Comparison of ENCODE assay signal across 8 cellular contexts in the genomic region with DNA sequence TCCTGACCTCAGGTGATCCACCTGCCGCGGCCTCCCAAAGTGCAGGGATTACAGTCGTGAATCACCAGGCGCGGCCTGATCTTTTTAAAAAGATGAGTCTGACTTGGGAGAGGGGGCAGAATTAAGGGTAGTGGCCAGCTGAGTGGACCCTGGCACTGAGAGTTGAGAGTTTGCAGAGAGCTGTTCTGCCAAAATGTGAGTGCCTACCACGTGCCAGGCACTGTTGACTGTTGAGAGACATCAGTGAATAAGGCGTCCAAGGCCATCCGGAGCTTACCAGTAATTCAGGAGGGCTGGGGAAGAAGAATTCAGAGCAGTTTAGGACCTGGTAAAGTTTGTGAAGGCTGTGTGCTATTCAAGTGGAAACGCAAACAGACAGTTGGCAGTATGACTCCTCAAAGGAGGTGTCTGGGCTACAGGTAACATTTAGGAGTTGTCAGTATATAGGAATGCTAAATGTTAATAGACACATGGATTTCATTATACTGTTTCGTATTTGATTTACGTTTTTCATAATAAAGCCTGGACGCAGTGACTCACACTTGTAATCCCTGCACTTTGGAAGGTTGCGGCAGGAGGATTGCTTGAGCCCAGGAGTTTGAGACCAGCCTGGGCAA. TPM values are rescaled to one million over a fixed set of nuclear protein-coding genes. Genes with fewer than 3 reads are reported as not detected.
DNase-seq lines count a peak whose midpoint lies in the region; ATAC-seq lines count a peak whose summit lies in the region.

No MANE protein-coding gene starts in this region.

- H3K4me3 ChIP-seq in right cardiac atrium (ENCODE audit: low read length) (no peak overlapping the region), subcutaneous abdominal adipose tissue (ENCODE audit: low read depth in 1 of 5, low read length in 5 of 5) (peak overlapping the region in 1 of 5 donors; percentile 73)

- DNase-seq in T-helper 1 cell = no peak
- DNase-seq in activated naive CD8-positive, alpha-beta T cell treated with anti-CD3 and anti-CD28 coated beads for 36 hours = no peak
- peak; percentile 26 to 65 (median 61) for DNase-seq in right cardiac atrium
- no peak for DNase-seq in CD1c-positive myeloid dendritic cell (ENCODE audit: extremely low spot score)
- DNase-seq in stimulated activated CD4-positive, alpha-beta T cell treated with anti-CD3 and anti-CD28 coated beads, Interleukin-15, amount 100 ng/mL, for 24 hours = no peak

- H3K9me3 ChIP-seq in right cardiac atrium (ENCODE audit: control insufficient read depth, low read length) = no peaks in the 10 kb centered on the region
- H3K9me3 ChIP-seq in subcutaneous abdominal adipose tissue (ENCODE audit: control insufficient read depth in 5 of 5, low read length in 5 of 5) = no peaks in the 10 kb centered on the region

- H3K9me3 Mint-ChIP-seq in T-helper 1 cell treated with Interleukin-12 subunit alpha and Interleukin-12 subunit beta and Interleukin-4 antibody, amounts not matched to agents 30 μg/mL and 1 μg/mL, for 36 hours = no peaks in the 10 kb centered on the region
- no peaks in the 10 kb centered on the region for H3K9me3 Mint-ChIP-seq in activated naive CD8-positive, alpha-beta T cell treated with anti-CD3 and anti-CD28 coated beads for 36 hours

- 69% methylated on average over 13 of the region's 13 CpGs for WGBS in right cardiac atrium

- H3K36me3 ChIP-seq in subcutaneous abdominal adipose tissue (ENCODE audit: control insufficient read depth in 5 of 5, insufficient read depth in 5 of 5, low read length in 5 of 5) = peaks cover 0 to 14% (median 5%) of the 10 kb centered on the region in 5 donors

- no peaks in the 10 kb centered on the region for H3K27me3 ChIP-seq in right cardiac atrium (ENCODE audit: control insufficient read depth, insufficient read depth)
- no peaks in the 10 kb centered on the region for H3K27me3 ChIP-seq in subcutaneous abdominal adipose tissue (ENCODE audit: control insufficient read depth in 5 of 5, insufficient read depth in 4 of 5, low read length in 5 of 5)

- H3K27me3 Mint-ChIP-seq in T-helper 1 cell treated with Interleukin-12 subunit alpha and Interleukin-12 subunit beta and Interleukin-4 antibody, amounts not matched to agents 30 μg/mL and 1 μg/mL, for 36 hours (ENCODE audit: low read depth) = no peaks in the 10 kb centered on the region
- H3K27me3 Mint-ChIP-seq in activated naive CD8-positive, alpha-beta T cell treated with anti-CD3 and anti-CD28 coated beads for 36 hours = no peaks in the 10 kb centered on the region

- H3K4me3 Mint-ChIP-seq in T-helper 1 cell treated with Interleukin-12 subunit alpha and Interleukin-12 subunit beta and Interleukin-4 antibody, amounts not matched to agents 30 μg/mL and 1 μg/mL, for 36 hours = no peak overlapping the region
- peak overlapping the region; percentile 67 for H3K4me3 Mint-ChIP-seq in activated naive CD8-positive, alpha-beta T cell treated with anti-CD3 and anti-CD28 coated beads for 36 hours

- intact Hi-C loops in right cardiac atrium (cut with DNase I) = no loop called here

- peaks cover 30% of the 10 kb centered on the region for H3K4me1 Mint-ChIP-seq in T-helper 1 cell treated with Interleukin-12 subunit alpha and Interleukin-12 subunit beta and Interleukin-4 antibody, amounts not matched to agents 30 μg/mL and 1 μg/mL, for 36 hours (ENCODE audit: low read depth)
- peaks cover 29% of the 10 kb centered on the region for H3K4me1 Mint-ChIP-seq in activated naive CD8-positive, alpha-beta T cell treated with anti-CD3 and anti-CD28 coated beads for 36 hours

- ATAC-seq in right cardiac atrium (peak; percentile 39 to 44), HG03097 (IDR thresholded peaks at IDR 0.05; ENCODE audit: low FRiP score, unreplicated experiment) (no peak)

- peaks cover 8% of the 10 kb centered on the region for H3K4me1 ChIP-seq in right cardiac atrium (ENCODE audit: control insufficient read depth, insufficient read depth, low read length)
- H3K4me1 ChIP-seq in subcutaneous abdominal adipose tissue (ENCODE audit: control insufficient read depth in 5 of 5, insufficient read depth in 5 of 5, low read length in 5 of 5) = peaks cover 1 to 29% (median 21%) of the 10 kb centered on the region in 5 donors

- H3K36me3 Mint-ChIP-seq in T-helper 1 cell treated with Interleukin-12 subunit alpha and Interleukin-12 subunit beta and Interleukin-4 antibody, amounts not matched to agents 30 μg/mL and 1 μg/mL, for 36 hours (ENCODE audit: low read depth) = peaks cover 11% of the 10 kb centered on the region
- peaks cover 22% of the 10 kb centered on the region for H3K36me3 Mint-ChIP-seq in activated naive CD8-positive, alpha-beta T cell treated with anti-CD3 and anti-CD28 coated beads for 36 hours

- H3K27ac Mint-ChIP-seq in T-helper 1 cell treated with Interleukin-12 subunit alpha and Interleukin-12 subunit beta and Interleukin-4 antibody, amounts not matched to agents 30 μg/mL and 1 μg/mL, for 36 hours = peak overlapping the region; percentile 20
- H3K27ac Mint-ChIP-seq in activated naive CD8-positive, alpha-beta T cell treated with anti-CD3 and anti-CD28 coated beads for 36 hours = peak overlapping the region; percentile 48

- peak overlapping the region; percentile 100 for H3K27ac ChIP-seq in right cardiac atrium (ENCODE audit: low read length)
- peak overlapping the region; percentile 87 for H3K27ac ChIP-seq in subcutaneous abdominal adipose tissue (ENCODE audit: low read depth, low read length)

- peak overlapping the region in 3 of 5 donors; percentile 45 to 62 (median 56) for H3K9ac ChIP-seq in subcutaneous abdominal adipose tissue (ENCODE audit: low read length in 5 of 5)

RNA-seq across cellular contexts. Expression of gene NIPSNAP2, which starts 1.5 kb away (rescaled TPM):
- total RNA-seq in activated naive CD8-positive, alpha-beta T cell treated with anti-CD3 and anti-CD28 coated beads for 36 hours = 10 to 100 TPM; 47.0 to 47.2 TPM
- total RNA-seq in right cardiac atrium = 100 to 1,000 TPM; 209 to 280 (median 253) TPM
- 209 TPM for polyA plus RNA-seq in right cardiac atrium

RNA-seq across cellular contexts. Expression of gene MRPS17, which starts 14.2 kb away (rescaled TPM):
- total RNA-seq in activated naive CD8-positive, alpha-beta T cell treated with anti-CD3 and anti-CD28 coated beads for 36 hours = 10 to 100 TPM; 40.0 to 40.2 TPM
- 10 to 100 TPM; 16.6 to 22.2 (median 19.3) TPM for total RNA-seq in right cardiac atrium
- polyA plus RNA-seq in right cardiac atrium = 19.1 TPM

Comparison
In these comparisons a context has a peak if more than half of its experiments do, and no peak if none do; other contexts are left out.
1. DNase-seq: peak in right cardiac atrium (3 of 3); none in T-helper 1 cell (0 of 5), activated naive CD8-positive, alpha-beta T cell treated with anti-CD3 and anti-CD28 coated beads for 36 hours (single experiment), CD1c-positive myeloid dendritic cell (single experiment) and stimulated activated CD4-positive, alpha-beta T cell treated with anti-CD3 and anti-CD28 coated beads, Interleukin-15, amount 100 ng/mL, for 24 hours (single experiment).
2. RNA of gene NIPSNAP2, which starts 1.5 kb away (total RNA-seq): 209 to 280 TPM in right cardiac atrium; 47.0 to 47.2 TPM in activated naive CD8-positive, alpha-beta T cell treated with anti-CD3 and anti-CD28 coated beads for 36 hours; every median in the first group is over 4 times any median in the second.